ENCODE assay signal across 25 cellular contexts in genomic region chr5:32422697-32423096, GRCh38. TPM values are rescaled to one million over a fixed set of nuclear protein-coding genes. Genes with fewer than 3 reads are reported as not detected.
A peak's percentile ranks its signal among the peaks of the same experiment; 100 is the strongest.
DNase-seq lines count a peak whose midpoint lies in the region; ATAC-seq and TF ChIP-seq lines count a peak whose summit lies in the region.
"Had no signal": no experiment of that assay in that cellular context is flagged by ENCODE, and none has a peak within 500 bp of the region (broad histone marks: within the 10 kb centered on the region; RNA-seq: fewer than 3 reads in every experiment).

No MANE protein-coding gene starts in this region.

- H3K36me3 ChIP-seq in mammary epithelial cell (ENCODE audit: insufficient read depth, low read length), result peaks cover 7% of the 10 kb centered on the region
- peaks cover 37 to 41% of the 10 kb centered on the region in 2 experiments for H3K36me3 ChIP-seq in HEK293 (ENCODE audit: control insufficient read depth in 2 of 2, insufficient read depth in 1 of 2, low read length in 2 of 2)

- H3K36me3 Mint-ChIP-seq in MCF 10A (ENCODE audit: insufficient read depth, unreplicated experiment) (peaks cover 50% of the 10 kb centered on the region), chondrocyte (ENCODE audit: low read depth) (peaks cover 9% of the 10 kb centered on the region)
- peaks cover 14% of the 10 kb centered on the region for H3K36me3 Mint-ChIP-seq in central memory CD8-positive, alpha-beta T cell (ENCODE audit: insufficient read depth)
- H3K36me3 Mint-ChIP-seq in stimulated activated naive B cell treated with anti-CD40 and anti-IgM and Interleukin-4, amounts not matched to agents 10 μg/mL and 1 μg/mL and 100 μg/mL, for 72 hours, result peaks cover 23 to 40% of the 10 kb centered on the region in 2 donors

- 73% methylated on average over 4 of the region's 4 CpGs for WGBS in mammary epithelial cell (ENCODE audit: low coverage, missing lambda C conversion rate)

- H3K27ac Mint-ChIP-seq in MCF 10A (ENCODE audit: low read depth, unreplicated experiment) (peak overlapping the region; percentile 61), chondrocyte (ENCODE audit: unreplicated experiment) (no peak overlapping the region)
- H3K27ac Mint-ChIP-seq in central memory CD8-positive, alpha-beta T cell (ENCODE audit: low read depth), result peak overlapping the region; percentile 32
- peak overlapping the region; percentile 31 for H3K27ac Mint-ChIP-seq in stimulated activated naive B cell treated with anti-CD40 and anti-IgM and Interleukin-4, amounts not matched to agents 10 μg/mL and 1 μg/mL and 100 μg/mL, for 72 hours
- H3K27ac Mint-ChIP-seq: GM23338 had no signal

- dilution Hi-C loops in mammary epithelial cell (cut with HindIII; ENCODE audit: low sequenced_read_pairs), result no loop called here

- H3K4me1 ChIP-seq in mammary epithelial cell (ENCODE audit: insufficient read depth, low read length) (peaks cover 6% of the 10 kb centered on the region), HEK293 (ENCODE audit: control insufficient read depth, insufficient read depth, low read length) (peaks cover 14% of the 10 kb centered on the region)

- no peak overlapping the region for H3K4me2 ChIP-seq in mammary epithelial cell (ENCODE audit: insufficient read depth, low read depth, low read length)
- H3K4me2 ChIP-seq: BLaER1, GM23338, PC-9 had no signal

- ATAC-seq in central memory CD8-positive, alpha-beta T cell (replicated peaks; ENCODE audit: extremely low read depth, poor library complexity, severe bottlenecking), result no peak
- no peak for ATAC-seq in stimulated activated naive B cell treated with anti-CD40 and anti-IgM and Interleukin-4, amounts not matched to agents 10 μg/mL and 1 μg/mL and 100 μg/mL, for 72 hours (replicated peaks)
- ATAC-seq: GM23338 had no signal

- peaks cover 88% of the 10 kb centered on the region for H3K79me2 ChIP-seq in mammary epithelial cell (ENCODE audit: insufficient read depth, low read length)

- no peak for DNase-seq in MCF 10A (ENCODE audit: unreplicated experiment)
- DNase-seq in mammary epithelial cell, result no peak
- no peak for DNase-seq in central memory CD8-positive, alpha-beta T cell (ENCODE audit: low spot score in 2 of 2)
- no peak for DNase-seq in stimulated activated naive B cell treated with anti-CD40 and anti-IgM and Interleukin-4, amounts not matched to agents 10 μg/mL and 1 μg/mL and 100 μg/mL, for 72 hours
- no peak for DNase-seq in chondrocyte (ENCODE audit: low spot score)
- DNase-seq in NCI-H2196 (lab: John Stamatoyannopoulos, UW; ENCODE audit: unreplicated experiment), result no peak
- DNase-seq: CD4-positive, alpha-beta T cell; DMS53; KBM-7; MG63; NCI-H1105 treated with DMSO at 0.1 percent for 48 hours; NCI-H146; NCI-H1930; NCI-H446 treated with DMSO at 0.1 percent for 48 hours; NCI-H526; NCI-H82; NK-92 treated with Interleukin-12 subunit alpha and Interleukin-12 subunit beta, amount 100 ng/mL, for 24 hours; PC-9; RPMI8226; SHP77 had no signal

- H3K27ac ChIP-seq in mammary epithelial cell (ENCODE audit: insufficient read depth, low read depth, low read length), result no peak overlapping the region
- no peak overlapping the region for H3K27ac ChIP-seq in HEK293 (ENCODE audit: extremely low read depth, low read depth, low read length)
- H3K27ac ChIP-seq: BLaER1, PC-9 had no signal

- H3K4me3 ChIP-seq in mammary epithelial cell (replicated peaks in 1 of 3; ENCODE audit: insufficient read depth in 1 of 3, low read depth in 2 of 3, low read length in 3 of 3) (no peak overlapping the region), HEK293 (ENCODE audit: low read depth, low read length) (no peak overlapping the region)
- H3K4me3 ChIP-seq: BLaER1, GM12878, GM23338, HAP-1, MG63, PC-9 had no signal

- in situ Hi-C loops in mammary epithelial cell (cut with MboI; ENCODE audit: low sequenced_read_pairs in 2 of 2), result no loop called here

- CTCF ChIA-PET in MCF 10A (lab: Yijun Ruan, JAX) (no interaction called here), mammary epithelial cell (lab: Charles Lee; ENCODE audit: low non-redundant PET) (no interaction called here), HEK293 (lab: Yijun Ruan, JAX) (interaction anchor here (0.6 kb wide), 1 partner anchor 181 kb away, joined by 5 read pairs; no protein-coding TSS in a partner anchor)

- peaks cover 3% of the 10 kb centered on the region for H3K9me3 ChIP-seq in mammary epithelial cell (replicated peaks; ENCODE audit: insufficient read depth, low read length)
- no peaks in the 10 kb centered on the region for H3K9me3 ChIP-seq in HEK293 (ENCODE audit: control insufficient read depth, insufficient read depth, low read depth, low read length)

- no peaks in the 10 kb centered on the region for H3K27me3 Mint-ChIP-seq in MCF 10A (ENCODE audit: insufficient read depth, unreplicated experiment)
- no peaks in the 10 kb centered on the region for H3K27me3 Mint-ChIP-seq in central memory CD8-positive, alpha-beta T cell
- no peaks in the 10 kb centered on the region for H3K27me3 Mint-ChIP-seq in stimulated activated naive B cell treated with anti-CD40 and anti-IgM and Interleukin-4, amounts not matched to agents 10 μg/mL and 1 μg/mL and 100 μg/mL, for 72 hours
- H3K27me3 Mint-ChIP-seq in chondrocyte (ENCODE audit: low read depth), result no peaks in the 10 kb centered on the region
- H3K27me3 Mint-ChIP-seq: CD4-positive, alpha-beta T cell had no signal

- BruUV-seq in MCF 10A (replicated peaks; lab: Mats Ljungman, UMichigan) (no TSS peak), mammary epithelial cell (replicated peaks; lab: Mats Ljungman, UMichigan) (no TSS peak)

- no peaks in the 10 kb centered on the region for H3K9me3 Mint-ChIP-seq in MCF 10A (ENCODE audit: unreplicated experiment)
- no peaks in the 10 kb centered on the region for H3K9me3 Mint-ChIP-seq in central memory CD8-positive, alpha-beta T cell
- H3K9me3 Mint-ChIP-seq in stimulated activated naive B cell treated with anti-CD40 and anti-IgM and Interleukin-4, amounts not matched to agents 10 μg/mL and 1 μg/mL and 100 μg/mL, for 72 hours, result peaks cover 4 to 8% of the 10 kb centered on the region in 2 donors
- H3K9me3 Mint-ChIP-seq in chondrocyte (ENCODE audit: low read depth), result peaks cover 3% of the 10 kb centered on the region
- H3K9me3 Mint-ChIP-seq: CD4-positive, alpha-beta T cell had no signal

- no peak overlapping the region for H3K4me3 Mint-ChIP-seq in MCF 10A (ENCODE audit: unreplicated experiment)
- H3K4me3 Mint-ChIP-seq in central memory CD8-positive, alpha-beta T cell, result no peak overlapping the region
- H3K4me3 Mint-ChIP-seq in stimulated activated naive B cell treated with anti-CD40 and anti-IgM and Interleukin-4, amounts not matched to agents 10 μg/mL and 1 μg/mL and 100 μg/mL, for 72 hours, result no peak overlapping the region
- H3K4me3 Mint-ChIP-seq in chondrocyte (ENCODE audit: unreplicated experiment), result no peak overlapping the region
- H3K4me3 Mint-ChIP-seq: CD4-positive, alpha-beta T cell; GM23338 had no signal

- TF ChIP-seq CTCF in MCF 10A (IDR thresholded peaks at IDR 0.05; ENCODE audit: unreplicated experiment) (no peak), mammary epithelial cell (conservative IDR thresholded peaks at IDR 0.05 in 1 of 2, IDR thresholded peaks at IDR 0.05 in 1 of 2; ENCODE audit: extremely low read depth in 1 of 2, insufficient read depth in 1 of 2, low read depth in 1 of 2, low read length in 2 of 2) (no peak), HEK293 (tag by site-specific recombination; IDR thresholded peaks at IDR 0.05) (no peak), chondrocyte (IDR thresholded peaks at IDR 0.05) (no peak)

- no peak overlapping the region for H2AFZ ChIP-seq in mammary epithelial cell (ENCODE audit: low read depth, low read length)
- H2AFZ ChIP-seq: GM23338, PC-9 had no signal

- POLR2A ChIA-PET in MCF 10A (lab: Yijun Ruan, JAX) (no interaction called here), HEK293 (lab: Yijun Ruan, JAX) (no interaction called here)

- intact Hi-C loops in MCF 10A (cut with micrococcal nuclease) (no loop called here), mammary epithelial cell (cut with micrococcal nuclease) (no loop called here)

- no peak overlapping the region for H3K9ac ChIP-seq in mammary epithelial cell (ENCODE audit: insufficient read depth, low read length)
- H3K9ac ChIP-seq: BLaER1 had no signal

- H3K4me1 Mint-ChIP-seq in MCF 10A (ENCODE audit: insufficient read depth, unreplicated experiment) (peaks cover 14% of the 10 kb centered on the region), chondrocyte (ENCODE audit: low read depth) (peaks cover 41% of the 10 kb centered on the region)
- H3K4me1 Mint-ChIP-seq in central memory CD8-positive, alpha-beta T cell, result peaks cover 49% of the 10 kb centered on the region
- peaks cover 13 to 34% of the 10 kb centered on the region in 2 donors for H3K4me1 Mint-ChIP-seq in stimulated activated naive B cell treated with anti-CD40 and anti-IgM and Interleukin-4, amounts not matched to agents 10 μg/mL and 1 μg/mL and 100 μg/mL, for 72 hours

- H3K27me3 ChIP-seq in mammary epithelial cell (ENCODE audit: insufficient read depth, low read length), result no peaks in the 10 kb centered on the region
- H3K27me3 ChIP-seq: BLaER1, MG63 had no signal

- H4K20me1 ChIP-seq in mammary epithelial cell (ENCODE audit: insufficient read depth, low read length), result peaks cover 3% of the 10 kb centered on the region

TF ChIP-seq in HEK293, 187 proteins besides CTCF, POLR2A, EP300 and RAD21 (continues in another document):
- TF ChIP-seq KLF1 (tag by site-specific recombination; IDR thresholded peaks at IDR 0.05), result no peak
- peak; percentile 73 for TF ChIP-seq PRDM1 (tag by site-specific recombination; IDR thresholded peaks at IDR 0.05)

RNA-seq across cellular contexts. Expression of gene ZFR, which starts 21.8 kb away (rescaled TPM):
- total RNA-seq in MCF 10A (2022) (109 and 111 TPM in 2 replicates), mammary epithelial cell (10 to 100 TPM; 65.1 to 83.5 TPM), chondrocyte (75.5 to 77.8 TPM (median 77.1 TPM) in 3 replicates)
- 65.5 TPM for polyA plus RNA-seq in mammary epithelial cell
- 57.3 TPM for polyA minus RNA-seq in mammary epithelial cell
